In the genomic region with DNA sequence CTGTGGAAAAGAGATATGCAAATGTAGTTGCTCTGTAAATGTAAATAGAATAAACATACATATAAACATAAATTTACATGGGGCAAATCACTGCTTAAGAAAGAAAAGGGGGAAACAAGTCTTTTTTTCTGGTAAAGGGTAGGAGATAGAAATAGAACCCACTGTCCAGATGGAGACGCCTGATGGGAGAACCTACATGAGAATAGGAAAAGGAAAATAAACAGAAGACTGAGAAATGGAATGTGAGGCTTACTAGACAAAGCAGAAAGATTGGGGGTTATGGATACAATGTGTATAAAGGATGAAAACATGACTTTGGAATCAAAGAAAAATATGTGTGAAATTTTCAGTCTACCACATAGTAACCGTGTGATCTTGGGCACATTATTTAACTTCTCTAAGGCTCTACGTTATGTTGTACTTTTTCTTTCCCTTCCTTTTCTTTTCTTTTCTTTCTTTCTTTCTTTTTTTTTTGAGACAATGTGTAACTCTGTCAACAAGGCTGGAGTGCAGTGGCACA, we compare ENCODE assay signal across 33 cellular contexts.
"Had no signal": no experiment of that assay in that cellular context is flagged by ENCODE, and none has a peak within 500 bp of the region (broad histone marks: within the 10 kb centered on the region; RNA-seq: fewer than 3 reads in every experiment).

No MANE protein-coding gene starts in this region.

- H3K27ac Mint-ChIP-seq: activated B cell treated with CpG ODN at 0.5 μM for 24 hours; activated CD8-positive, alpha-beta T cell treated with anti-CD3 and anti-CD28 coated beads for 36 hours; activated naive CD4-positive, alpha-beta T cell treated with anti-CD3 and anti-CD28 coated beads for 36 hours; activated naive CD4-positive, alpha-beta T cell treated with anti-CD3 and anti-CD28 coated beads, Interleukin-2, amount 50 U/mL, for 24 hours; activated naive CD8-positive, alpha-beta T cell treated with anti-CD3 and anti-CD28 coated beads for 36 hours; activated naive CD8-positive, alpha-beta T cell treated with anti-CD3 and anti-CD28 coated beads, Interleukin-2, amount 50 U/mL, for 24 hours; activated T-helper 1 cell treated with anti-CD3 and anti-CD28 coated beads, Interleukin-12 subunit alpha, Interleukin-12 subunit beta, Interleukin-2, Interleukin-4 antibody, amounts not matched to agents 30 ng/mL and 10 ng/mL and 1 ng/mL, durations not matched to agents 14 hours and 24 hours and 36 hours; activated T-helper 2 cell treated with anti-CD3 and anti-CD28 coated beads, Interferon-gamma antibody, Interleukin-2, Interleukin-4, amounts not matched to agents 10 μg/mL and 5 μg/mL and 100 μg/mL, durations not matched to agents 14 hours and 24 hours and 36 hours; effector memory CD8-positive, alpha-beta T cell; T-helper 1 cell treated with Interleukin-12 subunit alpha and Interleukin-12 subunit beta and Interleukin-4 antibody, amounts not matched to agents 30 μg/mL and 1 μg/mL, for 36 hours had no signal

- H3K27ac ChIP-seq: adrenal gland, brain microvascular endothelial cell, esophagus muscularis mucosa, foreskin keratinocyte, gastrocnemius medialis, heart left ventricle, WERI-Rb-1 had no signal

- H3K27me3 ChIP-seq: adrenal gland, brain microvascular endothelial cell, esophagus muscularis mucosa, gastrocnemius medialis, heart left ventricle had no signal

- H3K4me1 ChIP-seq: adrenal gland, esophagus muscularis mucosa, gastrocnemius medialis, heart left ventricle had no signal

- H3K4me3 Mint-ChIP-seq: activated B cell treated with CpG ODN at 0.5 μM for 24 hours; activated CD8-positive, alpha-beta T cell treated with anti-CD3 and anti-CD28 coated beads for 36 hours; activated naive CD4-positive, alpha-beta T cell treated with anti-CD3 and anti-CD28 coated beads for 36 hours; activated naive CD4-positive, alpha-beta T cell treated with anti-CD3 and anti-CD28 coated beads, Interleukin-2, amount 50 U/mL, for 24 hours; activated naive CD8-positive, alpha-beta T cell treated with anti-CD3 and anti-CD28 coated beads for 36 hours; activated naive CD8-positive, alpha-beta T cell treated with anti-CD3 and anti-CD28 coated beads, Interleukin-2, amount 50 U/mL, for 24 hours; activated T-helper 1 cell treated with anti-CD3 and anti-CD28 coated beads, Interleukin-12 subunit alpha, Interleukin-12 subunit beta, Interleukin-2, Interleukin-4 antibody, amounts not matched to agents 30 ng/mL and 10 ng/mL and 1 ng/mL, durations not matched to agents 14 hours and 24 hours and 36 hours; central memory CD8-positive, alpha-beta T cell; effector memory CD8-positive, alpha-beta T cell; T-helper 1 cell treated with Interleukin-12 subunit alpha and Interleukin-12 subunit beta and Interleukin-4 antibody, amounts not matched to agents 30 μg/mL and 1 μg/mL, for 36 hours had no signal

- DNase-seq: activated B cell treated with CpG ODN at 0.5 μM for 24 hours; activated CD4-positive, alpha-beta T cell treated with anti-CD3 and anti-CD28 coated beads for 48 hours; activated CD4-positive, alpha-beta T cell treated with anti-CD3 and anti-CD28 coated beads, Interleukin-2, amount 50 U/mL, for 1 hour; activated CD4-positive, alpha-beta T cell treated with anti-CD3 and anti-CD28 coated beads, Interleukin-2, amount 50 U/mL, for 48 hours; activated CD8-positive, alpha-beta memory T cell treated with anti-CD3 and anti-CD28 coated beads for 24 hours; activated CD8-positive, alpha-beta T cell treated with anti-CD3 and anti-CD28 coated beads for 36 hours; activated effector memory CD4-positive, alpha-beta T cell treated with anti-CD3 and anti-CD28 coated beads, Interleukin-2, amount 50 U/mL, for 16 hours; activated naive CD4-positive, alpha-beta T cell treated with anti-CD3 and anti-CD28 coated beads for 36 hours; activated naive CD8-positive, alpha-beta T cell treated with anti-CD3 and anti-CD28 coated beads for 36 hours; activated naive CD8-positive, alpha-beta T cell treated with anti-CD3 and anti-CD28 coated beads, Interleukin-2, amount 50 U/mL, for 24 hours; activated T-cell treated with anti-CD3 and anti-CD28 coated beads, Interleukin-2, amount 50 U/mL, for 48 hours; adrenal gland; amygdala; aorta; brain microvascular endothelial cell; cortex of kidney; dermis blood vessel endothelial cell; effector CD4-positive, alpha-beta T cell; effector memory CD8-positive, alpha-beta T cell; erythroblast; foreskin keratinocyte; gastrocnemius medialis; glutamatergic neuron; heart left ventricle; T-helper 9 cell; WERI-Rb-1 had no signal

- H3K9me3 ChIP-seq: adrenal gland, esophagus muscularis mucosa, gastrocnemius medialis, heart left ventricle had no signal

- H3K4me1 Mint-ChIP-seq: activated B cell treated with CpG ODN at 0.5 μM for 24 hours; activated naive CD4-positive, alpha-beta T cell treated with anti-CD3 and anti-CD28 coated beads, Interleukin-2, amount 50 U/mL, for 24 hours; activated naive CD8-positive, alpha-beta T cell treated with anti-CD3 and anti-CD28 coated beads for 36 hours; activated naive CD8-positive, alpha-beta T cell treated with anti-CD3 and anti-CD28 coated beads, Interleukin-2, amount 50 U/mL, for 24 hours; central memory CD8-positive, alpha-beta T cell had no signal

- H3K4me3 ChIP-seq: adrenal gland, esophagus muscularis mucosa, gastrocnemius medialis, heart left ventricle had no signal

- H3K36me3 Mint-ChIP-seq: activated naive CD4-positive, alpha-beta T cell treated with anti-CD3 and anti-CD28 coated beads, Interleukin-2, amount 50 U/mL, for 24 hours; activated naive CD8-positive, alpha-beta T cell treated with anti-CD3 and anti-CD28 coated beads for 36 hours had no signal

- ATAC-seq: activated CD4-positive, CD25-positive, alpha-beta regulatory T cell treated with anti-CD3 and anti-CD28 coated beads, Interleukin-2, amount 50 U/mL, for 24 hours; activated CD8-positive, alpha-beta T cell treated with anti-CD3 and anti-CD28 coated beads for 36 hours; activated naive CD8-positive, alpha-beta T cell treated with anti-CD3 and anti-CD28 coated beads, Interleukin-2, amount 50 U/mL, for 24 hours; effector memory CD8-positive, alpha-beta T cell; foreskin keratinocyte; gastrocnemius medialis; heart left ventricle had no signal

- H3K9me3 Mint-ChIP-seq: activated B cell treated with CpG ODN at 0.5 μM for 24 hours; activated CD8-positive, alpha-beta T cell treated with anti-CD3 and anti-CD28 coated beads for 36 hours; activated naive CD4-positive, alpha-beta T cell treated with anti-CD3 and anti-CD28 coated beads for 36 hours; activated naive CD4-positive, alpha-beta T cell treated with anti-CD3 and anti-CD28 coated beads, Interleukin-2, amount 50 U/mL, for 24 hours; activated naive CD8-positive, alpha-beta T cell treated with anti-CD3 and anti-CD28 coated beads for 36 hours; activated naive CD8-positive, alpha-beta T cell treated with anti-CD3 and anti-CD28 coated beads, Interleukin-2, amount 50 U/mL, for 24 hours; activated T-helper 1 cell treated with anti-CD3 and anti-CD28 coated beads, Interleukin-12 subunit alpha, Interleukin-12 subunit beta, Interleukin-2, Interleukin-4 antibody, amounts not matched to agents 30 ng/mL and 10 ng/mL and 1 ng/mL, durations not matched to agents 14 hours and 24 hours and 36 hours; activated T-helper 2 cell treated with anti-CD3 and anti-CD28 coated beads, Interferon-gamma antibody, Interleukin-2, Interleukin-4, amounts not matched to agents 10 μg/mL and 5 μg/mL and 100 μg/mL, durations not matched to agents 14 hours and 24 hours and 36 hours; central memory CD8-positive, alpha-beta T cell; effector memory CD8-positive, alpha-beta T cell; T-helper 1 cell treated with Interleukin-12 subunit alpha and Interleukin-12 subunit beta and Interleukin-4 antibody, amounts not matched to agents 30 μg/mL and 1 μg/mL, for 36 hours had no signal

- H3K36me3 ChIP-seq: adrenal gland, brain microvascular endothelial cell, esophagus muscularis mucosa, gastrocnemius medialis, heart left ventricle, WERI-Rb-1 had no signal
